Comparison of ENCODE assay signal across 13 cellular contexts in genomic region chrX:152925835-152926234, GRCh38. TPM values are rescaled to one million over a fixed set of nuclear protein-coding genes. Genes with fewer than 3 reads are reported as not detected.
DNase-seq lines count a peak whose midpoint lies in the region; ATAC-seq and TF ChIP-seq lines count a peak whose summit lies in the region.
"Had no signal": no experiment of that assay in that cellular context is flagged by ENCODE, and none has a peak within 500 bp of the region (broad histone marks: within the 10 kb centered on the region; RNA-seq: fewer than 3 reads in every experiment).

No MANE protein-coding gene starts in this region.

- no peak overlapping the region for H3K4me2 ChIP-seq in Karpas-422 (ENCODE audit: low read depth, low read length, poor library complexity, severe bottlenecking)
- H3K4me2 ChIP-seq: SK-N-SH had no signal

- no peak overlapping the region for H2AFZ ChIP-seq in Karpas-422 (ENCODE audit: low read length)
- H2AFZ ChIP-seq: PC-9 had no signal

- no peak for TF ChIP-seq POLR2A in gastrocnemius medialis (IDR thresholded peaks at IDR 0.05)

- peak overlapping the region; percentile 25 for H3K4me3 Mint-ChIP-seq in T-helper 17 cell
- H3K4me3 Mint-ChIP-seq: B cell had no signal

- no peaks in the 10 kb centered on the region for H3K27me3 Mint-ChIP-seq in T-helper 17 cell
- H3K27me3 Mint-ChIP-seq: B cell had no signal

- H3K79me2 ChIP-seq in Karpas-422 (ENCODE audit: low read length) = no peaks in the 10 kb centered on the region

- no peaks in the 10 kb centered on the region for H3K36me3 ChIP-seq in mucosa of descending colon (ENCODE audit: low read depth)
- no peaks in the 10 kb centered on the region for H3K36me3 ChIP-seq in Karpas-422 (ENCODE audit: insufficient read depth, low read length)
- no peaks in the 10 kb centered on the region for H3K36me3 ChIP-seq in gastrocnemius medialis
- H3K36me3 ChIP-seq in heart right ventricle = no peaks in the 10 kb centered on the region

- intact Hi-C loops in mucosa of descending colon (cut with DNase I, micrococcal nuclease) (no loop called here), gastrocnemius medialis (cut with DNase I; ENCODE audit: low total_unique reads) (no loop called here), heart right ventricle (cut with DNase I) (no loop called here)

- peaks cover 8% of the 10 kb centered on the region for H3K4me1 Mint-ChIP-seq in T-helper 17 cell
- H3K4me1 Mint-ChIP-seq: B cell had no signal

- no peaks in the 10 kb centered on the region for H3K36me3 Mint-ChIP-seq in T-helper 17 cell (ENCODE audit: low read depth)

- no peak for DNase-seq in T-helper 17 cell
- no peak for DNase-seq in mucosa of descending colon
- DNase-seq in Karpas-422 = no peak
- DNase-seq in gastrocnemius medialis = no peak
- no peak for DNase-seq in heart right ventricle
- DNase-seq: NCI-H1417 treated with DMSO at 0.1 percent for 48 hours, NCI-H524 treated with DMSO at 0.1 percent for 48 hours, Right ventricle myocardium superior had no signal

- H3K27ac Mint-ChIP-seq in T-helper 17 cell = no peak overlapping the region
- H3K27ac Mint-ChIP-seq: B cell had no signal

- H3K4me1 ChIP-seq in mucosa of descending colon (ENCODE audit: low read depth) (no peaks in the 10 kb centered on the region), Karpas-422 (ENCODE audit: low read length) (no peaks in the 10 kb centered on the region), gastrocnemius medialis (no peaks in the 10 kb centered on the region), heart right ventricle (peaks cover 0 to 4% (median 0%) of the 10 kb centered on the region in 9 donors)

- H3K27me3 ChIP-seq in Karpas-422 (ENCODE audit: low read length) (no peaks in the 10 kb centered on the region), gastrocnemius medialis (no peaks in the 10 kb centered on the region), heart right ventricle (peaks cover 0 to 13% (median 0%) of the 10 kb centered on the region in 7 donors)

- WGBS in heart right ventricle, 2 donors = 86 to 96% methylated on average over 4 to 5 of the region's 5 CpGs

- no peak overlapping the region for H3K27ac ChIP-seq in Karpas-422 (ENCODE audit: low read length)
- H3K27ac ChIP-seq in gastrocnemius medialis = no peak overlapping the region
- no peak overlapping the region for H3K27ac ChIP-seq in heart right ventricle
- H3K27ac ChIP-seq: PC-9 had no signal

- ATAC-seq in GM19438 (IDR thresholded peaks at IDR 0.05; ENCODE audit: low read depth, unreplicated experiment) (peak; percentile 11), HG03354 (IDR thresholded peaks at IDR 0.05; ENCODE audit: poor library complexity, severe bottlenecking, unreplicated experiment) (peak; percentile 17), T-helper 17 cell (no peak), mucosa of descending colon (peak; percentile 17), gastrocnemius medialis (no peak), heart right ventricle (no peak)

- no peaks in the 10 kb centered on the region for H3K9me3 ChIP-seq in T-helper 17 cell (ENCODE audit: control insufficient read depth, low read length, poor library complexity, severe bottlenecking)
- no peaks in the 10 kb centered on the region for H3K9me3 ChIP-seq in mucosa of descending colon
- H3K9me3 ChIP-seq in Karpas-422 (ENCODE audit: low read length) = no peaks in the 10 kb centered on the region
- H3K9me3 ChIP-seq in gastrocnemius medialis = no peaks in the 10 kb centered on the region
- no peaks in the 10 kb centered on the region for H3K9me3 ChIP-seq in heart right ventricle
- H3K9me3 ChIP-seq: SK-N-SH had no signal

- TF ChIP-seq CTCF in mucosa of descending colon (IDR thresholded peaks at IDR 0.05) (no peak), gastrocnemius medialis (IDR thresholded peaks at IDR 0.05 in 4 of 5, conservative IDR thresholded peaks at IDR 0.05 in 1 of 5) (no peak), heart right ventricle (IDR thresholded peaks at IDR 0.05) (no peak)

- in situ Hi-C loops in gastrocnemius medialis (cut with MboI; ENCODE audit: low sequenced_read_pairs in 4 of 4) = loop anchor here in 1 of 4 donors (25.0 kb wide), 1 partner anchor 536 kb away; the partner anchor contains the start of gene HAUS7

- no peak overlapping the region for H3K9ac ChIP-seq in Karpas-422 (ENCODE audit: low read length)
- H3K9ac ChIP-seq: SK-N-SH had no signal

- no peaks in the 10 kb centered on the region for H3K9me2 ChIP-seq in Karpas-422 (replicated peaks; ENCODE audit: insufficient read depth, low read length)
- H3K9me2 ChIP-seq: SK-N-SH had no signal

- H3K4me3 ChIP-seq in mucosa of descending colon = no peak overlapping the region
- no peak overlapping the region for H3K4me3 ChIP-seq in Karpas-422 (ENCODE audit: low read length)
- no peak overlapping the region for H3K4me3 ChIP-seq in gastrocnemius medialis
- no peak overlapping the region for H3K4me3 ChIP-seq in heart right ventricle
- H3K4me3 ChIP-seq: PC-9 had no signal

- H4K20me1 ChIP-seq in Karpas-422 (ENCODE audit: insufficient read depth, low read depth, low read length) = no peaks in the 10 kb centered on the region

RNA-seq across cellular contexts. Expression of gene ZNF185, which starts 28.0 kb away (rescaled TPM):
- total RNA-seq in T-helper 17 cell (10 to 100 TPM in 1 of 2 donors, 1 to 10 TPM in 1; 2.7 to 40.2 TPM), mucosa of descending colon (1 to 10 TPM; 2.8 to 6.9 (median 4.2) TPM), gastrocnemius medialis (1 to 10 TPM in 3 of 4 donors, under 1 TPM in 1; 0.56 to 2.2 (median 1.3) TPM), heart right ventricle (1 to 10 TPM; 1.2 to 4.5 (median 1.5) TPM)
- 0.43 and 0.67 TPM in 2 replicates for total RNA-seq in Karpas-422 (2014; rRNA removed; shearing (Covaris generic); ENCODE audit: low replicate concordance)
- polyA plus RNA-seq in heart right ventricle = under 1 TPM; 0.51 to 0.62 TPM

Comparison
In these comparisons a context has a peak if more than half of its experiments do, and no peak if none do; other contexts are left out.
1. ATAC-seq: peak in GM19438 (single experiment), HG03354 (single experiment) and mucosa of descending colon (single experiment); none in T-helper 17 cell (single experiment), gastrocnemius medialis (0 of 2) and heart right ventricle (0 of 8).